Comparison of ENCODE assay signal across 10 cellular contexts in genomic region chr11:76763573-76764348, GRCh38. TPM values are rescaled to one million over a fixed set of nuclear protein-coding genes. Genes with fewer than 3 reads are reported as not detected.
DNase-seq lines count a peak whose midpoint lies in the region; ATAC-seq and TF ChIP-seq lines count a peak whose summit lies in the region.
"Had no signal": no experiment of that assay in that cellular context is flagged by ENCODE, and none has a peak within 500 bp of the region (broad histone marks: within the 10 kb centered on the region; RNA-seq: fewer than 3 reads in every experiment).

No MANE protein-coding gene starts in this region.

- POLR2A ChIA-PET in IMR-90 (lab: Charles Lee; ENCODE audit: unreplicated experiment): no interaction called here
- POLR2A ChIA-PET in GM10248 (lab: Yijun Ruan, JAX): no interaction called here

- peak overlapping the region; percentile 88 for H3K4ac ChIP-seq in IMR-90 (ENCODE audit: low read depth, low read length)

- peak overlapping the region; percentile 78; the same call in 1 of the 2 replicates for H3K23ac ChIP-seq in IMR-90 (ENCODE audit: low read depth, low read length)

- H3K4me2 ChIP-seq in IMR-90 (ENCODE audit: low read depth, low read length): 0 out of 2 replicates have a peak overlapping the region, but pooled peaks have one; percentile 34

- H2AFZ ChIP-seq in IMR-90 (replicated peaks; ENCODE audit: low read length, poor library complexity): peak overlapping the region; percentile 80

- H3K9ac ChIP-seq in IMR-90 (ENCODE audit: low read depth, low read length): no peak overlapping the region

- peaks cover 10% of the 10 kb centered on the region for H3K27me3 ChIP-seq in IMR-90 (ENCODE audit: control insufficient read depth, insufficient read depth, low read length)
- no peaks in the 10 kb centered on the region for H3K27me3 ChIP-seq in lower lobe of right lung (ENCODE audit: low read depth)

- dilution Hi-C loops in IMR-90 (cut with HindIII; ENCODE audit: low sequenced_read_pairs, unreplicated experiment): no loop called here

- H3K27ac ChIP-seq in IMR-90 (ENCODE audit: insufficient read depth, low read length) (no peak overlapping the region), lower lobe of right lung (no peak overlapping the region)

- H4K5ac ChIP-seq in IMR-90 (ENCODE audit: low read depth, low read length): peak overlapping the region; percentile 65; the same call in 1 of the 2 replicates

- intact Hi-C loops in IMR-90 (cut with micrococcal nuclease) (no loop called here), lower lobe of right lung (cut with DNase I) (no loop called here)

- peak overlapping the region; percentile 77 for H2AK5ac ChIP-seq in IMR-90 (ENCODE audit: low read depth, low read length)

- TF ChIP-seq CTCF in IMR-90 (conservative IDR thresholded peaks at IDR 0.05; ENCODE audit: low read depth, low read length): no peak
- no peak for TF ChIP-seq CTCF in lower lobe of right lung (IDR thresholded peaks at IDR 0.05)
- TF ChIP-seq CTCF in GM10248 (IDR thresholded peaks at IDR 0.05; ENCODE audit: control extremely low read depth, extremely low read depth, low read depth, missing control alignments): no peak
- no peak for TF ChIP-seq CTCF in GM20000 (IDR thresholded peaks at IDR 0.05; ENCODE audit: extremely low read depth, missing control alignments)

- no peaks in the 10 kb centered on the region for H3K9me3 ChIP-seq in IMR-90 (ENCODE audit: control insufficient read depth, insufficient read depth, low read length)
- H3K9me3 ChIP-seq in lower lobe of right lung: no peaks in the 10 kb centered on the region

- no peaks in the 10 kb centered on the region for H3K79me1 ChIP-seq in IMR-90 (ENCODE audit: low read depth in 1 of 2, low read length in 2 of 2)

- no CpG with 5 or more reads among the region's 5 CpGs for WGBS in IMR-90 (ENCODE audit: extremely low coverage in 2 of 2, insufficient read length in 1 of 2), 2 experiments

- H2BK20ac ChIP-seq in IMR-90 (ENCODE audit: low read depth, low read length): peak overlapping the region; percentile 91

- no peaks in the 10 kb centered on the region for H4K20me1 ChIP-seq in IMR-90 (ENCODE audit: insufficient read depth, low read length)

- H3K4me3 ChIP-seq in IMR-90 (ENCODE audit: insufficient read depth, low read depth, low read length): no peak overlapping the region
- H3K4me3 ChIP-seq in lower lobe of right lung: no peak overlapping the region

- H2BK5ac ChIP-seq in IMR-90 (ENCODE audit: low read depth, low read length, poor library complexity, severe bottlenecking): peak overlapping the region; percentile 73

- CTCF ChIA-PET in IMR-90 (lab: Yijun Ruan, JAX): no interaction called here
- CTCF ChIA-PET in GM10248 (lab: Yijun Ruan, JAX): no interaction called here

- peak overlapping the region; percentile 25 for H3K18ac ChIP-seq in IMR-90 (ENCODE audit: low read depth, low read length)

- H3K56ac ChIP-seq in IMR-90 (ENCODE audit: extremely low read depth, insufficient read depth, low read length): no peak overlapping the region

- ATAC-seq in IMR-90 (ENCODE audit: low read depth) (peak; percentile 87), lower lobe of right lung (peak; percentile 31 to 43), GM21576 (IDR thresholded peaks at IDR 0.05; ENCODE audit: unreplicated experiment) (no peak), GM19455 (IDR thresholded peaks at IDR 0.05; ENCODE audit: unreplicated experiment) (no peak)
- ATAC-seq: stimulated activated memory B cell treated with anti-CD40 and anti-IgM and Interleukin-4, amounts not matched to agents 10 μg/mL and 1 μg/mL and 100 μg/mL, for 72 hours had no signal

- peak; percentile 19; the same call in 1 of the 2 replicates for TF ChIP-seq RAD21 in IMR-90 (IDR thresholded peaks at IDR 0.05; ENCODE audit: low read length)

- H2BK120ac ChIP-seq in IMR-90 (ENCODE audit: low read depth, low read length): peak overlapping the region; percentile 63

- H2AK9ac ChIP-seq in IMR-90 (replicated peaks; ENCODE audit: low read depth, low read length, poor library complexity): peak overlapping the region; percentile 68

- TF ChIP-seq POLR2A in IMR-90 (IDR thresholded peaks at IDR 0.05; ENCODE audit: low read depth, low read length): peak; percentile 54

- H3K4me1 ChIP-seq in IMR-90 (ENCODE audit: control insufficient read depth, insufficient read depth, low read length): peaks cover 24% of the 10 kb centered on the region
- H3K4me1 ChIP-seq in lower lobe of right lung: peaks cover 57% of the 10 kb centered on the region

- peak overlapping the region; percentile 86; the same call in 2 of the 3 replicates for H2BK15ac ChIP-seq in IMR-90 (ENCODE audit: low read depth, low read length)

- H4K91ac ChIP-seq in IMR-90 (ENCODE audit: insufficient read depth, low read depth, low read length): peak overlapping the region; percentile 74

- H4K8ac ChIP-seq in IMR-90 (ENCODE audit: low read depth in 2 of 2, low read length in 2 of 2): peak overlapping the region; percentile 60 to 89

- peak overlapping the region; percentile 77 for H3K14ac ChIP-seq in IMR-90 (replicated peaks; ENCODE audit: low read depth, low read length)

- in situ Hi-C loops in IMR-90 (cut with MboI; ENCODE audit: low sequenced_read_pairs): no loop called here

- BruUV-seq in IMR-90 (replicated peaks; lab: Mats Ljungman, UMichigan): no TSS peak

- H3K36me3 ChIP-seq in IMR-90 (ENCODE audit: control insufficient read depth, insufficient read depth, low read length) (no peaks in the 10 kb centered on the region), lower lobe of right lung (no peaks in the 10 kb centered on the region)

- H3K9me1 ChIP-seq in IMR-90 (ENCODE audit: insufficient read depth, low read length): peaks cover 21% of the 10 kb centered on the region; the same call in 1 of the 2 replicates

- DNase-seq in A172 (ENCODE audit: low spot score) (peak; percentile 79), IMR-90 (peak; percentile 95), dedifferentiated amniotic fluid mesenchymal stem cell (ENCODE audit: extremely low spot score) (peak; percentile 65), lower lobe of right lung (no peak), GM10248 (ENCODE audit: extremely low spot score) (no peak), GM20000 (ENCODE audit: low spot score) (no peak)
- DNase-seq: NCI-H2107 had no signal

TF ChIP-seq in IMR-90, 13 proteins besides CTCF, POLR2A, EP300 and RAD21:
- TF ChIP-seq CEBPB (IDR thresholded peaks at IDR 0.05; ENCODE audit: low read depth, low read length): no peak
- TF ChIP-seq MAFK (IDR thresholded peaks at IDR 0.05; ENCODE audit: low read depth, low read length): no peak
- no peak for TF ChIP-seq RCOR1 (IDR thresholded peaks at IDR 0.05; ENCODE audit: insufficient replicate concordance, low read length)
- 0 out of 2 replicates have a peak, but pooled peaks have one; percentile 12 for TF ChIP-seq MAZ (IDR thresholded peaks at IDR 0.05; ENCODE audit: borderline replicate concordance, low read depth, low read length)
- TF ChIP-seq MXI1 (IDR thresholded peaks at IDR 0.05; ENCODE audit: borderline replicate concordance, low read depth, low read length): no peak
- TF ChIP-seq BHLHE40 (IDR thresholded peaks at IDR 0.05; ENCODE audit: low read depth, low read length): no peak
- TF ChIP-seq SMC3 (IDR thresholded peaks at IDR 0.05; ENCODE audit: low read depth, low read length): no peak

RNA-seq across cellular contexts. Expression of gene TSKU, which starts 19.4 kb away (rescaled TPM):
- total RNA-seq in A172 (2014; rRNA removed; shearing (Covaris generic)): 37.7 and 41.5 TPM in 2 replicates
- total RNA-seq in IMR-90 (2012; rRNA removed) (6.4 and 6.8 TPM in 2 replicates), lower lobe of right lung (16.3 TPM)
- 26.6 and 28.7 TPM in 2 replicates for polyA plus RNA-seq in IMR-90 (2012; rRNA removed)
- 13.1 and 43.5 TPM in 2 replicates for polyA plus RNA-seq in IMR-90 (2012; cell fraction: cytosol; rRNA removed)
- 11.3 and 20.6 TPM in 2 replicates for polyA plus RNA-seq in IMR-90 (2012; cell fraction: nucleus; rRNA removed; ENCODE audit: low replicate concordance)

Comparison
In these comparisons a context has a peak if more than half of its experiments do, and no peak if none do; other contexts are left out.
1. DNase-seq: peak in A172 (single experiment), IMR-90 (single experiment) and dedifferentiated amniotic fluid mesenchymal stem cell (single experiment); none in lower lobe of right lung (single experiment), GM10248 (single experiment) and GM20000 (single experiment).
2. ATAC-seq: peak in IMR-90 (single experiment) and lower lobe of right lung (2 of 2); none in GM21576 (single experiment) and GM19455 (single experiment).